Comparison of ENCODE assay signal across 25 cellular contexts in the genomic region with DNA sequence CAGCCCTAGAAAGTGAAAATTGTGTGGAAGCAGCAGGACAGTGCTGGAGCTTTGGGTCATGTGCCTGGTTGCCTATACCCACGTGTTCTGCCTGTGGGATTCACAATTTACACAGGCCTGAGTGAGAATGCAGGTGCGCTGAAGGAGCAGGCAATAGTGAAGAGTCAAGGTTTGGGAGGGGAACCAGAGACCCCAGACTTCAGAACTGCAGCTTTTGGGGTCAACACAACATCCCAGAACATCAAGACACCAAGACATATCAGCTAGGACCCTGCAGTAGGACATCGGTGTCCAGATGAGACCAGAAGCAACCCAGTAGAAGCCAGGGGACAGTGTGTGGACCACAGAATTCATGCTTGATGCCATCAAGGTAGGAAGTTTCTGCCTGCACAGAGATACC. TPM values are rescaled to one million over a fixed set of nuclear protein-coding genes. Genes with fewer than 3 reads are reported as not detected.
A peak's percentile ranks its signal among the peaks of the same experiment; 100 is the strongest.
DNase-seq lines count a peak whose midpoint lies in the region; ATAC-seq, FAIRE-seq and TF ChIP-seq lines count a peak whose summit lies in the region.
"Had no signal": no experiment of that assay in that cellular context is flagged by ENCODE, and none has a peak within 500 bp of the region (broad histone marks: within the 10 kb centered on the region; RNA-seq: fewer than 3 reads in every experiment).

No MANE protein-coding gene starts in this region.

- no peak overlapping the region for H3K4me2 ChIP-seq in HepG2 (ENCODE audit: low read depth, low read length)
- H3K4me2 ChIP-seq: A549, BLaER1 had no signal

- FAIRE-seq in HepG2 (lab: Jason Lieb, UNC): no peak
- FAIRE-seq: A549, GM12878, GM12892, GM18507 had no signal

- no peak overlapping the region for H3K4me3 ChIP-seq in HepG2 (replicated peaks in 1 of 3; ENCODE audit: insufficient read depth in 1 of 3, low read depth in 2 of 3, low read length in 3 of 3)
- no peak overlapping the region for H3K4me3 ChIP-seq in right lobe of liver
- H3K4me3 ChIP-seq in esophagus muscularis mucosa: no peak overlapping the region
- H3K4me3 ChIP-seq in vagina: no peak overlapping the region
- H3K4me3 ChIP-seq: A549, BLaER1, GM12878 had no signal

- H3K27ac ChIP-seq in HepG2 (ENCODE audit: extremely low read length, insufficient read depth, low read length) (no peak overlapping the region), right lobe of liver (no peak overlapping the region), esophagus muscularis mucosa (replicated peaks in 1 of 4) (no peak overlapping the region), vagina (no peak overlapping the region)
- H3K27ac ChIP-seq: 22Rv1, A549, BLaER1 had no signal

- H3K9ac ChIP-seq in HepG2 (ENCODE audit: insufficient read depth, low read depth, low read length): no peak overlapping the region
- H3K9ac ChIP-seq: BLaER1 had no signal

- H2AFZ ChIP-seq in HepG2 (ENCODE audit: low read length): no peak overlapping the region

- ATAC-seq in HepG2: no peak
- no peak for ATAC-seq in right lobe of liver
- no peak for ATAC-seq in HG03039 (IDR thresholded peaks at IDR 0.05; ENCODE audit: unreplicated experiment)
- ATAC-seq: A549, GM12878 had no signal

- no peak for TF ChIP-seq CTCF in HepG2 (CRISPR knock-in tag; IDR thresholded peaks at IDR 0.05)
- TF ChIP-seq CTCF in right lobe of liver (IDR thresholded peaks at IDR 0.05): no peak
- no peak for TF ChIP-seq CTCF in esophagus muscularis mucosa (IDR thresholded peaks at IDR 0.05)
- no peak for TF ChIP-seq CTCF in vagina (IDR thresholded peaks at IDR 0.05)

- no peaks in the 10 kb centered on the region for H3K4me1 ChIP-seq in HepG2 (ENCODE audit: insufficient read depth, low read length)
- no peaks in the 10 kb centered on the region for H3K4me1 ChIP-seq in right lobe of liver
- no peaks in the 10 kb centered on the region for H3K4me1 ChIP-seq in esophagus muscularis mucosa
- H3K4me1 ChIP-seq in vagina: no peaks in the 10 kb centered on the region
- H3K4me1 ChIP-seq: A549, BE2C, BLaER1 had no signal

- H3K79me2 ChIP-seq in HepG2 (ENCODE audit: insufficient read depth, low read length): no peaks in the 10 kb centered on the region

- H4K20me1 ChIP-seq in HepG2 (ENCODE audit: insufficient read depth, low read length): no peaks in the 10 kb centered on the region
- H4K20me1 ChIP-seq: BLaER1 had no signal

- TF ChIP-seq RAD21 in HepG2 (CRISPR knock-in tag; IDR thresholded peaks at IDR 0.05): no peak

- no peak for DNase-seq in HepG2 (ENCODE audit: low spot score)
- no peak for DNase-seq in right lobe of liver
- peak; percentile 26 for DNase-seq in esophagus muscularis mucosa (ENCODE audit: extremely low spot score)
- peak; percentile 52 to 61 for DNase-seq in vagina (ENCODE audit: extremely low spot score in 2 of 2)
- no peak for DNase-seq in NCI-H524 (lab: John Stamatoyannopoulos, UW)
- DNase-seq: BE2C; C1 segment of cervical spinal cord; CD4-positive, alpha-beta memory T cell; CD4-positive, CD25-positive, alpha-beta regulatory T cell; CD8-positive, alpha-beta memory T cell; COR-L47; DMS 273 treated with DMSO at 0.1 percent for 48 hours; DMS153; DMS53; DMS79; DND-41; EL; GDM1 had no signal

- WGBS in HepG2 (ENCODE audit: low lambda C conversion rate): 22% methylated on average over 3 of the region's 3 CpGs
- 69% methylated on average over 2 of the region's 3 CpGs for WGBS in right lobe of liver (ENCODE audit: insufficient coverage, low coverage, low lambda C conversion rate, missing lambda C conversion rate)
- 92% methylated on average over 3 of the region's 3 CpGs for WGBS in esophagus muscularis mucosa

- TF ChIP-seq EP300 in HepG2 (IDR thresholded peaks at IDR 0.05; ENCODE audit: low read depth in 2 of 2, low read length in 2 of 2) (no peak), HepG2 (CRISPR knock-in tag; IDR thresholded peaks at IDR 0.05; ENCODE audit: borderline replicate concordance) (no peak), esophagus muscularis mucosa (IDR thresholded peaks at IDR 0.05) (no peak)

- H3K36me3 ChIP-seq in HepG2 (replicated peaks in 1 of 2; ENCODE audit: control insufficient read depth in 1 of 2, insufficient read depth in 2 of 2, low read length in 2 of 2) (no peaks in the 10 kb centered on the region), right lobe of liver (no peaks in the 10 kb centered on the region), esophagus muscularis mucosa (no peaks in the 10 kb centered on the region), vagina (no peaks in the 10 kb centered on the region)
- H3K36me3 ChIP-seq: BE2C, BLaER1 had no signal

- in situ Hi-C loops in HepG2 (cut with HindIII; ENCODE audit: extremely low pct_ligation_motif_present, low pct_unique_long_range_greater_than_20kb): no loop called here

- CTCF ChIA-PET in HepG2 (lab: Yijun Ruan, JAX; ENCODE audit: low intra/inter-chr PET ratio, low total read pairs): no interaction called here

- no TSS peak for BruUV-seq in HepG2 (replicated peaks; lab: Mats Ljungman, UMichigan)

- no peaks in the 10 kb centered on the region for H3K27me3 ChIP-seq in HepG2 (ENCODE audit: control insufficient read depth in 1 of 2, insufficient read depth in 2 of 2, low read length in 2 of 2)
- H3K27me3 ChIP-seq in right lobe of liver: no peaks in the 10 kb centered on the region
- H3K27me3 ChIP-seq in esophagus muscularis mucosa: no peaks in the 10 kb centered on the region
- H3K27me3 ChIP-seq in vagina: no peaks in the 10 kb centered on the region
- H3K27me3 ChIP-seq: BE2C, BLaER1 had no signal

- POLR2A ChIA-PET in HepG2 (lab: Yijun Ruan, JAX): no interaction called here

- TF ChIP-seq POLR2A in HepG2 (IDR thresholded peaks at IDR 0.05; ENCODE audit: insufficient read depth in 1 of 2, low read depth in 2 of 2, low read length in 2 of 2) (no peak), right lobe of liver (IDR thresholded peaks at IDR 0.05) (no peak), esophagus muscularis mucosa (IDR thresholded peaks at IDR 0.05; ENCODE audit: low read depth) (no peak), vagina (IDR thresholded peaks at IDR 0.05) (no peak)

- H3K9me3 ChIP-seq in HepG2 (ENCODE audit: low read length) (no peaks in the 10 kb centered on the region), right lobe of liver (no peaks in the 10 kb centered on the region), esophagus muscularis mucosa (no peaks in the 10 kb centered on the region), vagina (no peaks in the 10 kb centered on the region)
- H3K9me3 ChIP-seq: A549, BE2C, BLaER1 had no signal

- intact Hi-C loops in HepG2 (cut with micrococcal nuclease; ENCODE audit: unreplicated experiment) (no loop called here), right lobe of liver (cut with DNase I) (no loop called here), esophagus muscularis mucosa (cut with DNase I) (no loop called here), vagina (cut with DNase I) (no loop called here)

TF ChIP-seq in HepG2, 621 proteins besides CTCF, POLR2A, EP300 and RAD21:
- TF ChIP-seq ZNF652 (CRISPR knock-in tag; IDR thresholded peaks at IDR 0.05; ENCODE audit: borderline replicate concordance, low read depth): no peak
- TF ChIP-seq, protein P1, sequence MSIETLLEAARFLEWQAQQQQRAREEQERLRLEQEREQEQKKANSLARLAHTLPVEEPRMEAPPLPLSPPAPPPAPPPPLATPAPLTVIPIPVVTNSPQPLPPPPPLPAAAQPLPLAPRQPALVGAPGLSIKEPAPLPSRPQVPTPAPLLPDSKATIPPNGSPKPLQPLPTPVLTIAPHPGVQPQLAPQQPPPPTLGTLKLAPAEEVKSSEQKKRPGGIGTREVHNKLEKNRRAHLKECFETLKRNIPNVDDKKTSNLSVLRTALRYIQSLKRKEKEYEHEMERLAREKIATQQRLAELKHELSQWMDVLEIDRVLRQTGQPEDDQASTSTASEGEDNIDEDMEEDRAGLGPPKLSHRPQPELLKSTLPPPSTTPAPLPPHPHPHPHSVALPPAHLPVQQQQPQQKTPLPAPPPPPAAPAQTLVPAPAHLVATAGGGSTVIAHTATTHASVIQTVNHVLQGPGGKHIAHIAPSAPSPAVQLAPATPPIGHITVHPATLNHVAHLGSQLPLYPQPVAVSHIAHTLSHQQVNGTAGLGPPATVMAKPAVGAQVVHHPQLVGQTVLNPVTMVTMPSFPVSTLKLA (IDR thresholded peaks at IDR 0.05): peak; percentile 84

RNA-seq across cellular contexts. Expression of gene CNIH3, which starts 29.1 kb away (rescaled TPM):
- total RNA-seq in HepG2 (2016; rRNA removed; fragmentation: Illumina TruSeq; extraction: Trizol) (0.55 and 1.1 TPM in 2 replicates), right lobe of liver (1 to 10 TPM in 1 of 6 experiments, under 1 TPM in 5; 0.12 to 1.6 (median 0.55) TPM), esophagus muscularis mucosa (1 to 10 TPM in 2 of 4 donors, under 1 TPM in 2; 0.42 to 2.3 (median 1.3) TPM), vagina (not detected)
- total RNA-seq in HepG2 (2016; cell fraction: cytosol; rRNA removed; fragmentation: Illumina TruSeq; extraction: Trizol; ENCODE audit: low read depth): 2.8 and 4.6 TPM in 2 replicates
- total RNA-seq in HepG2 (2016; cell fraction: insoluble cytoplasmic fraction; rRNA removed; fragmentation: Illumina TruSeq; extraction: Trizol): 0.98 and 1.0 TPM in 2 replicates
- 1.9 and 3.1 TPM in 2 replicates for total RNA-seq in HepG2 (2016; cell fraction: membrane; rRNA removed; fragmentation: Illumina TruSeq; extraction: Trizol)
- total RNA-seq in HepG2 (2016; cell fraction: nucleus; rRNA removed; fragmentation: Illumina TruSeq; extraction: Trizol): 0.56 and 1.2 TPM in 2 replicates
- polyA plus RNA-seq in HepG2 (2011; rRNA removed): 0.36 and 0.99 TPM in 2 replicates
- 0.27 and 0.42 TPM in 2 replicates for polyA plus RNA-seq in HepG2 (2011; cell fraction: cytosol; rRNA removed)
- polyA plus RNA-seq in HepG2 (2011; cell fraction: nucleus; rRNA removed): 0.74 and 0.87 TPM in 2 replicates
- 0.61 and 0.94 TPM in 2 replicates for polyA plus RNA-seq in HepG2 (2012)
- polyA plus RNA-seq in HepG2 (2016; cell fraction: cytosol; fragmentation: Illumina TruSeq; extraction: Trizol; ENCODE audit: low read depth): 4.1 and 4.3 TPM in 2 replicates
- 0.69 and 0.95 TPM in 2 replicates for polyA plus RNA-seq in HepG2 (2016; cell fraction: insoluble cytoplasmic fraction; fragmentation: Illumina TruSeq; extraction: Trizol; ENCODE audit: low read depth)
- polyA plus RNA-seq in HepG2 (2016; cell fraction: membrane; fragmentation: Illumina TruSeq; extraction: Trizol; ENCODE audit: low read depth): 2.4 and 2.5 TPM in 2 replicates
- 0.85 TPM in 1 of 2 replicates, not detected in the other for polyA plus RNA-seq in HepG2 (2016; cell fraction: nucleus; fragmentation: Illumina TruSeq; extraction: Trizol; ENCODE audit: insufficient read depth, low read depth)
- 0.37 and 0.48 TPM in 2 replicates for polyA minus RNA-seq in HepG2 (2011; rRNA and poly(A)+ RNA removed; ENCODE audit: low replicate concordance)
- polyA minus RNA-seq in HepG2 (2011; cell fraction: cytosol; rRNA and poly(A)+ RNA removed): 0.99 TPM in 1 of 2 replicates, not detected in the other
- polyA minus RNA-seq in HepG2 (2011; cell fraction: nucleus; rRNA and poly(A)+ RNA removed): 1.7 and 2.6 TPM in 2 replicates

Comparison
In these comparisons a context has a peak if more than half of its experiments do, and no peak if none do; other contexts are left out.
1. DNase-seq: peak in esophagus muscularis mucosa (single experiment) and vagina (2 of 2); none in HepG2 (single experiment), right lobe of liver (0 of 3) and NCI-H524 (0 of 2).